9 cellular contexts compared by ENCODE assay signal in the genomic region with DNA sequence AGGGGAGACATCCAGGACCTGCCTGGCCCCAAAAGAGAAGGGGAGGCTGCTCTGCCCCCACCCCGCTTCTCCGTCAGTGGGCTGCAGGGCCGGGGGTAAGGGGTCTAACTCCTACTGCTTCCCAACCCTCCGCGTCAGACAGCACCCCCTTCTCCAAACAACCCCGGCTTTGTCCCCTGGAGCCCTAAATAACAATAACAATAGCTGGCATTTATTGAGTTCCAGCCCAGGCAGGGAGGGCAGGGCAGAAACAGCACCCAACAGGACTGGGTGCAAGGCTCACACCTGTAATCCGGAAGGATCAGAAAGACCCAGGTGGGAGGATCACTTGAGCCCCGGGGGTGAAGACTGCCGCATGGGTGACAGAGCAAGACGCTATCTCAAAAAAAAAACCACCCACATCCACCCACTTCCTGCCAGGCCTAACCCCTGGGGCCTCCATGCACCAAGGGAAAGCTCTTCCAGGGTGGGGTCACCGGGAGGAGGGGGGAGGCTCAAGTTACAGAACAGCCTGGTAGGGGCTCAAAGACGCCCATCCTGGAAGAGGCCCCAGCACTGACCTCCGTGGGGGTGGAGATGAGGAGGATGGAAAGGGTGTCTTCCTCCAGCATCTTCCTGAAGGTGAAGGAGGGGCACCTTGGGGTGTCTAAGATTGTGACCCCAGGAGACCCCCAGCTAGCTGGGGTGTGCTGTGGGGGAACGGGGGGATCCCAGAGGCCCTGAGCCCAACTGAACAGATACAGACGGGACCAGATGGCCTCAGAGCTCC. TPM values are rescaled to one million over a fixed set of nuclear protein-coding genes. Genes with fewer than 3 reads are reported as not detected.
DNase-seq lines count a peak whose midpoint lies in the region; ATAC-seq and TF ChIP-seq lines count a peak whose summit lies in the region.
"Had no signal": no experiment of that assay in that cellular context is flagged by ENCODE, and none has a peak within 500 bp of the region (broad histone marks: within the 10 kb centered on the region; RNA-seq: fewer than 3 reads in every experiment).

No MANE protein-coding gene starts in this region.

- DNase-seq in GDM1 (lab: John Stamatoyannopoulos, UW) (peak; percentile 54), T-helper 1 cell (peak in 4 of 5 donors; percentile 36 to 74 (median 42)), foreskin keratinocyte (peak; percentile 50 to 75), transverse colon (no peak), DMS53 treated with DMSO at 0.1 percent for 48 hours (lab: John Stamatoyannopoulos, UW; ENCODE audit: unreplicated experiment) (no peak), NCI-H2196 (lab: John Stamatoyannopoulos, UW; ENCODE audit: unreplicated experiment) (no peak)

- WGBS in transverse colon (ENCODE audit: low coverage in 1 of 2), 2 donors, result 42 to 100% methylated on average over 2 to 15 of the region's 15 CpGs

- H3K4me3 ChIP-seq in transverse colon, result peak overlapping the region in 1 of 4 donors; percentile 66

- H3K4me1 ChIP-seq in foreskin keratinocyte (peaks cover 5% of the 10 kb centered on the region), transverse colon (peaks cover 0 to 23% (median 13%) of the 10 kb centered on the region in 4 donors)

- intact Hi-C loops in transverse colon (cut with DNase I; ENCODE audit: low total_unique reads), result no loop called here

- no peak overlapping the region for H3K27ac ChIP-seq in foreskin keratinocyte
- no peak overlapping the region for H3K27ac ChIP-seq in transverse colon
- H3K27ac ChIP-seq: cardiac muscle cell had no signal

- H3K36me3 ChIP-seq in transverse colon, result no peaks in the 10 kb centered on the region
- H3K36me3 ChIP-seq: cardiac muscle cell had no signal

- TF ChIP-seq CTCF in foreskin keratinocyte (conservative IDR thresholded peaks at IDR 0.05), result no peak
- no peak for TF ChIP-seq CTCF in transverse colon (IDR thresholded peaks at IDR 0.05)

- H3K27me3 ChIP-seq in foreskin keratinocyte, result no peaks in the 10 kb centered on the region
- peaks cover 50% of the 10 kb centered on the region for H3K27me3 ChIP-seq in transverse colon
- H3K27me3 ChIP-seq: cardiac muscle cell had no signal

- ATAC-seq in HG02798 (IDR thresholded peaks at IDR 0.05; ENCODE audit: poor library complexity, unreplicated experiment), result peak; percentile 14
- peak; percentile 29 for ATAC-seq in foreskin keratinocyte
- ATAC-seq in HG02840 (IDR thresholded peaks at IDR 0.05; ENCODE audit: low FRiP score, unreplicated experiment), result no peak

- in situ Hi-C loops in transverse colon (cut with MboI; ENCODE audit: low pct_ligation_motif_present in 1 of 4, low pct_unique_long_range_greater_than_20kb in 1 of 4, low sequenced_read_pairs in 3 of 4), result no loop called here

- no peak for TF ChIP-seq POLR2A in transverse colon (IDR thresholded peaks at IDR 0.05)

- no peak for TF ChIP-seq EP300 in transverse colon (IDR thresholded peaks at IDR 0.05; ENCODE audit: low read depth)

- H3K9me3 ChIP-seq in transverse colon, result no peaks in the 10 kb centered on the region

RNA-seq across cellular contexts. Expression of a gene that starts 1.3 kb away (rescaled TPM):
- total RNA-seq in foreskin keratinocyte, result 0.53 and 0.78 TPM in 2 replicates
- polyA plus RNA-seq in foreskin keratinocyte, result 0.67 and 0.68 TPM in 2 replicates
- total RNA-seq in transverse colon, result not detected

RNA-seq across cellular contexts. Expression of a gene that starts 5.1 kb away (rescaled TPM):
- total RNA-seq in foreskin keratinocyte, result 0.11 and 0.17 TPM in 2 replicates
- polyA plus RNA-seq in foreskin keratinocyte, result 0.04 and 0.09 TPM in 2 replicates
- total RNA-seq in transverse colon, result under 1 TPM in 1 of 4 donors, not detected in 3; 0.79 TPM
- total RNA-seq: cardiac muscle cell had no signal
- polyA plus RNA-seq: cardiac muscle cell had no signal

RNA-seq across cellular contexts. Expression of a gene that starts 15.5 kb away (rescaled TPM):
- total RNA-seq in foreskin keratinocyte, result 15.7 and 21.8 TPM in 2 replicates
- polyA plus RNA-seq in foreskin keratinocyte, result 15.2 and 22.0 TPM in 2 replicates
- total RNA-seq in transverse colon, result 100 to 1,000 TPM in 2 of 4 donors, 10 to 100 TPM in 2; 90.5 to 147 (median 103) TPM
- total RNA-seq: cardiac muscle cell had no signal

RNA-seq across cellular contexts. Expression of a gene that starts 21.4 kb away (rescaled TPM):
- total RNA-seq in foreskin keratinocyte, result 65.5 and 84.8 TPM in 2 replicates
- 13.0 and 13.6 TPM in 2 replicates for polyA plus RNA-seq in foreskin keratinocyte
- 10 to 100 TPM; 32.9 to 49.4 (median 38.8) TPM for total RNA-seq in transverse colon

RNA-seq across cellular contexts. Expression of a gene that starts 32.1 kb away (rescaled TPM):
- total RNA-seq in foreskin keratinocyte (181 and 190 TPM in 2 replicates), transverse colon (100 to 1,000 TPM; 320 to 695 (median 517) TPM)
- polyA plus RNA-seq in foreskin keratinocyte, result 575 and 701 TPM in 2 replicates

Comparison
In these comparisons a context has a peak if more than half of its experiments do, and no peak if none do; other contexts are left out.
1. DNase-seq: peak in GDM1 (single experiment), T-helper 1 cell (4 of 5) and foreskin keratinocyte (2 of 2); none in transverse colon (single experiment), DMS53 treated with DMSO at 0.1 percent for 48 hours (single experiment) and NCI-H2196 (single experiment).